In the genomic region with DNA sequence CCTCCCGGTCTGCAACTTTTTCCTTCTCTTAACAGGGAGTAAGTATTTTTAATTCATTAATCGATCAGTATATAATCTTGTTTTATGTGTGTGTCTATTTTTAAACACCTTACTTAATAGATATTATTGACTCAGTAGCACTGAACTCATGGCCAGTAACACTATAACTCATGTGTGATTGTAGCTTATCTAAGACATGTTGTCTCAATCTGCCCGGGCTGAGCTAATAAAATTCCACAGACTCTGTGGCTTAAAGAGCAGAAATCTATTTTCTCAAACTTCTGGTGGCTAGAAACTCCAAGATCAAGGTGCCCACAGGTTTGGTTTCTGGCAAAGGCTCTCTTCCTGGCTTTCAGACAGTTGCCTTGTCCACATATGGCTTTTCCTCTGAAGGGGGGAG, we compare ENCODE assay signal across 11 cellular contexts.
"Had no signal": no experiment of that assay in that cellular context is flagged by ENCODE, and none has a peak within 500 bp of the region (broad histone marks: within the 10 kb centered on the region; RNA-seq: fewer than 3 reads in every experiment).

No MANE protein-coding gene starts in this region.

- ATAC-seq: left ventricle myocardium superior had no signal

- H3K4me1 ChIP-seq: uterus had no signal

- H3K4me3 ChIP-seq: ovary, tibial nerve, uterus had no signal

- H3K4me1 Mint-ChIP-seq: brain had no signal

- H3K9me3 ChIP-seq: ovary, tibial nerve, uterus had no signal

- H3K27me3 Mint-ChIP-seq: activated CD4-positive, alpha-beta T cell treated with anti-CD3 and anti-CD28 coated beads, Interleukin-2, amount 10 ng/mL, durations not matched to agents 7 days and 5 days had no signal

- H3K4me3 Mint-ChIP-seq: activated CD4-positive, alpha-beta T cell treated with anti-CD3 and anti-CD28 coated beads, Interleukin-2, amount 10 ng/mL, durations not matched to agents 7 days and 5 days; activated naive CD4-positive, alpha-beta T cell treated with anti-CD3 and anti-CD28 coated beads for 36 hours; brain had no signal

- H3K27me3 ChIP-seq: ovary, tibial nerve, uterus had no signal

- H3K27ac Mint-ChIP-seq: brain had no signal

- H3K36me3 Mint-ChIP-seq: brain had no signal

- H3K9me3 Mint-ChIP-seq: activated naive CD4-positive, alpha-beta T cell treated with anti-CD3 and anti-CD28 coated beads for 36 hours; activated T-helper 2 cell treated with anti-CD3 and anti-CD28 coated beads, Interferon-gamma antibody, Interleukin-2, Interleukin-4, amounts not matched to agents 10 μg/mL and 5 μg/mL and 100 μg/mL, durations not matched to agents 14 hours and 24 hours and 36 hours; brain had no signal

- H3K27ac ChIP-seq: epithelial cell of prostate, ovary, tibial nerve, uterus had no signal

- H3K36me3 ChIP-seq: ovary, tibial nerve, uterus had no signal

- DNase-seq: left ventricle myocardium superior, mesenchymal stem cell, ovary, T-helper 9 cell, uterus had no signal
